Comparison of ENCODE assay signal across 3 cellular contexts in genomic region chr6:16989976-16990375, GRCh38.
TF ChIP-seq lines count a peak whose summit lies in the region.

No MANE protein-coding gene starts in this region.

TF ChIP-seq in HEK293, 187 proteins besides CTCF, POLR2A, EP300 and RAD21:
- peak; percentile 64 for TF ChIP-seq SETDB1 (IDR thresholded peaks at IDR 0.05; ENCODE audit: insufficient read length, low read length)

TF ChIP-seq in K562, 482 proteins besides CTCF, POLR2A, EP300 and RAD21:
- peak; percentile 80; the same call in 1 of the 2 replicates for TF ChIP-seq ZNF431 (CRISPR knock-in tag; IDR thresholded peaks at IDR 0.05)

TF ChIP-seq in HepG2, 621 proteins besides CTCF, POLR2A, EP300 and RAD21:
- TF ChIP-seq ZNF431 (CRISPR knock-in tag; IDR thresholded peaks at IDR 0.05; ENCODE audit: borderline replicate concordance, low read depth), result peak; percentile 56; the same call in 1 of the 2 replicates
